Comparison of ENCODE assay signal across 13 cellular contexts in the genomic region with DNA sequence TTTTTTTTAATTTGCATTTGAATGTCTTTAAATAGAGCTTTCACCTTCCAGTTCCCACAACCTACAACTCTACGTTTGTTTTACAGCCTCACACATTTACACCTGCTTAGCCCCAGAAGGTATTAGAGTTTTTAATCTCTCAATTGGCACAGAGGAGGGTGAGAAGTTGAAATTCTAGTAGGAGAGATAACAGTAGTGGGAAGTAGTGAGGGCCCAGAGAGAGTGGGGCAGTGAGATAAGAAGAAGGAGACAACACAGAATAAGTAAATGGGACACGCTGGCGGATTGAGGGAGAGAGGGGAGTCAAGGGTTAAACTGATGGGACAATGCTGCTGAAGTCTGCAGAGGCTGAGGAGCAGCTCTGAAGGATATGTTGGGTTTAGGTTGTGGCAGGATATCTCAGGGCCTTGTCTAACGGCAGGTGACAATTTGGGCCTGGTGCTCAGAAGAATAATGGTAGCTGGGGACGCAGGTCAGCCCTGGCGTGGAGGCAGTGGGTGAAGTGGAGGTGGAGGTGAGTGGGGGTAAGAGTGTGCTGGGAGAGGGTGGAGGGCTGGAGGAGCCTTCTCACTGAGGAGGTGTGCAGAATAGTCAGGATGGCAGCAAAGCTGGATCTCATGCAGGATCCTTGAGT.
"Had no signal": no experiment of that assay in that cellular context is flagged by ENCODE, and none has a peak within 500 bp of the region (broad histone marks: within the 10 kb centered on the region; RNA-seq: fewer than 3 reads in every experiment).

No MANE protein-coding gene starts in this region.

- H3K4me3 Mint-ChIP-seq: activated naive CD8-positive, alpha-beta T cell treated with anti-CD3 and anti-CD28 coated beads for 36 hours; stimulated activated naive CD8-positive, alpha-beta T cell treated with anti-CD3 and anti-CD28 coated beads, Interleukin-15, Interleukin-2, amounts not matched to agents 100 ng/mL and 50 ng/mL, for 24 hours; T-helper 2 cell treated with Interferon-gamma antibody and Interleukin-4, amounts not matched to agents 5 μg/mL and 100 μg/mL, for 36 hours had no signal

- H3K4me3 ChIP-seq: spleen, tibial artery had no signal

- H3K36me3 ChIP-seq: heart left ventricle, spleen, tibial artery had no signal

- H3K27ac ChIP-seq: spleen had no signal

- H3K9me3 Mint-ChIP-seq: activated naive CD8-positive, alpha-beta T cell treated with anti-CD3 and anti-CD28 coated beads for 36 hours; stimulated activated naive CD8-positive, alpha-beta T cell treated with anti-CD3 and anti-CD28 coated beads, Interleukin-15, Interleukin-2, amounts not matched to agents 100 ng/mL and 50 ng/mL, for 24 hours; T-helper 2 cell treated with Interferon-gamma antibody and Interleukin-4, amounts not matched to agents 5 μg/mL and 100 μg/mL, for 36 hours had no signal

- H3K27me3 ChIP-seq: heart left ventricle, spleen, tibial artery had no signal

- DNase-seq: activated CD4-positive, alpha-beta T cell treated with anti-CD3 and anti-CD28 coated beads for 4 hours; activated CD4-positive, alpha-beta T cell treated with anti-CD3 and anti-CD28 coated beads, Interleukin-2, amount 50 U/mL, for 48 hours; activated CD4-positive, CD25-positive, alpha-beta regulatory T cell; activated naive CD4-positive, alpha-beta T cell treated with Interleukin-2 at 50 U/mL for 16 hours; activated naive CD8-positive, alpha-beta T cell treated with anti-CD3 and anti-CD28 coated beads for 36 hours; activated T-cell treated with anti-CD3 and anti-CD28 coated beads, Interleukin-2, amount 50 U/mL, for 48 hours; central memory CD4-positive, alpha-beta T cell; spleen; stimulated activated CD4-positive, alpha-beta T cell treated with anti-CD3 and anti-CD28 coated beads, Interleukin-4, amount 100 ng/mL, for 24 hours had no signal

- H3K36me3 Mint-ChIP-seq: activated naive CD8-positive, alpha-beta T cell treated with anti-CD3 and anti-CD28 coated beads for 36 hours had no signal

- H3K9me3 ChIP-seq: heart left ventricle, spleen, tibial artery had no signal

- H3K27me3 Mint-ChIP-seq: activated naive CD8-positive, alpha-beta T cell treated with anti-CD3 and anti-CD28 coated beads for 36 hours had no signal

- H3K27ac Mint-ChIP-seq: activated naive CD8-positive, alpha-beta T cell treated with anti-CD3 and anti-CD28 coated beads for 36 hours; stimulated activated naive CD8-positive, alpha-beta T cell treated with anti-CD3 and anti-CD28 coated beads, Interleukin-15, Interleukin-2, amounts not matched to agents 100 ng/mL and 50 ng/mL, for 24 hours; T-helper 2 cell treated with Interferon-gamma antibody and Interleukin-4, amounts not matched to agents 5 μg/mL and 100 μg/mL, for 36 hours had no signal
